In genomic region chr3:10585945-10586344, GRCh38 we compare ENCODE assay signal across 11 cellular contexts.
"Had no signal": no experiment of that assay in that cellular context is flagged by ENCODE, and none has a peak within 500 bp of the region (broad histone marks: within the 10 kb centered on the region; RNA-seq: fewer than 3 reads in every experiment).

No MANE protein-coding gene starts in this region.

- FAIRE-seq: H1, H54 had no signal

- ATAC-seq: GM23338, HCT116 had no signal

- DNase-seq: GM23248, GOT3, H7, H9, HCEC 1CT, HFFc6 had no signal

- H3K36me3 ChIP-seq: HAP-1 had no signal

- H3K4me2 ChIP-seq: GM23338 had no signal

- H3K4me1 ChIP-seq: HAP-1 had no signal

- H3K9me3 ChIP-seq: HAP-1 had no signal

- H3K4me3 ChIP-seq: GM23248, GM23338, HAP-1 had no signal

- H3K9ac ChIP-seq: GM23248 had no signal

- H3K27ac ChIP-seq: GM23248 had no signal

- H2AFZ ChIP-seq: GM23248, GM23338 had no signal
